In genomic region chr2:113311191-113311590, GRCh38 we compare ENCODE assay signal across 8 cellular contexts. TPM values are rescaled to one million over a fixed set of nuclear protein-coding genes. Genes with fewer than 3 reads are reported as not detected.
DNase-seq lines count a peak whose midpoint lies in the region; ATAC-seq, FAIRE-seq and TF ChIP-seq lines count a peak whose summit lies in the region.
"Not testable (repeated sequence)": the region's sequence is repeated elsewhere in the genome, so short reads cannot be mapped to it uniquely, and the experiment has no call there.
"Had no signal": no experiment of that assay in that cellular context is flagged by ENCODE, and none has a peak within 500 bp of the region (broad histone marks: within the 10 kb centered on the region; RNA-seq: fewer than 3 reads in every experiment).

No MANE protein-coding gene starts in this region.

- not testable (repeated sequence) for H3K27me3 Mint-ChIP-seq in activated CD8-positive, alpha-beta T cell treated with anti-CD3 and anti-CD28 coated beads for 36 hours
- peaks cover 36% of the 10 kb centered on the region for H3K27me3 Mint-ChIP-seq in stimulated activated memory B cell treated with anti-CD40 and anti-IgM and Interleukin-4, amounts not matched to agents 10 μg/mL and 1 μg/mL and 100 μg/mL, for 72 hours

- DNase-seq in Panc1 (ENCODE audit: low read depth, low spot score); activated CD8-positive, alpha-beta T cell treated with anti-CD3 and anti-CD28 coated beads for 36 hours; GM12878 (ENCODE audit: low read depth, low spot score); mucosa of descending colon: not testable (repeated sequence)

- not testable (repeated sequence) for H3K36me3 Mint-ChIP-seq in activated CD8-positive, alpha-beta T cell treated with anti-CD3 and anti-CD28 coated beads for 36 hours (ENCODE audit: low read depth); stimulated activated memory B cell treated with anti-CD40 and anti-IgM and Interleukin-4, amounts not matched to agents 10 μg/mL and 1 μg/mL and 100 μg/mL, for 72 hours

- in situ Hi-C loops in Panc1 (cut with HindIII; ENCODE audit: low pct_unique_long_range_greater_than_20kb, low sequenced_read_pairs); GM12878 (cut with MboI): not testable (repeated sequence)

- not testable (repeated sequence) for TF ChIP-seq EP300 in GM12878 (IDR thresholded peaks at IDR 0.05; ENCODE audit: borderline replicate concordance in 1 of 2, control insufficient read depth in 1 of 2, low read depth in 2 of 2, low read length in 2 of 2)

- H3K27ac Mint-ChIP-seq in activated CD8-positive, alpha-beta T cell treated with anti-CD3 and anti-CD28 coated beads for 36 hours; stimulated activated memory B cell treated with anti-CD40 and anti-IgM and Interleukin-4, amounts not matched to agents 10 μg/mL and 1 μg/mL and 100 μg/mL, for 72 hours: not testable (repeated sequence)

- not testable (repeated sequence) for BruUV-seq in Panc1 (replicated peaks; lab: Mats Ljungman, UMichigan); GM12878 (replicated peaks; lab: Mats Ljungman, UMichigan)

- TF ChIP-seq POLR2A in GM12878 (IDR thresholded peaks at IDR 0.05; ENCODE audit: low read depth, low read length) = not testable (repeated sequence)

- not testable (repeated sequence) for FAIRE-seq in GM12878 (lab: Jason Lieb, UNC)

- H3K79me2 ChIP-seq in GM12878 (ENCODE audit: control insufficient read depth, insufficient read depth, low read length) = not testable (repeated sequence)

- H3K9me3 ChIP-seq in Panc1 (ENCODE audit: control insufficient read depth, insufficient read depth, low read depth, low read length); GM12878 (replicated peaks; ENCODE audit: control insufficient read depth, insufficient read depth, low read length); mucosa of descending colon: not testable (repeated sequence)

- not testable (repeated sequence) for H3K36me3 ChIP-seq in Panc1 (ENCODE audit: control insufficient read depth, insufficient read depth, low read length); GM12878 (ENCODE audit: control insufficient read depth in 2 of 2, insufficient read depth in 2 of 2, low read length in 1 of 2); mucosa of descending colon (ENCODE audit: low read depth)

- peak; percentile 49 for ATAC-seq in HG03175 (IDR thresholded peaks at IDR 0.05; ENCODE audit: unreplicated experiment)
- ATAC-seq in Panc1 = 0 out of 2 replicates have a peak, but pooled peaks have one; percentile 53
- ATAC-seq in activated CD8-positive, alpha-beta T cell treated with anti-CD3 and anti-CD28 coated beads for 36 hours = peak; percentile 66
- peak; percentile 55 for ATAC-seq in GM12878
- ATAC-seq in mucosa of descending colon = peak; percentile 25
- ATAC-seq in stimulated activated memory B cell treated with anti-CD40 and anti-IgM and Interleukin-4, amounts not matched to agents 10 μg/mL and 1 μg/mL and 100 μg/mL, for 72 hours = peak; percentile 66

- H3K4me2 ChIP-seq in GM12878 (ENCODE audit: control insufficient read depth, insufficient read depth) = not testable (repeated sequence)

- H3K9me3 Mint-ChIP-seq in activated CD8-positive, alpha-beta T cell treated with anti-CD3 and anti-CD28 coated beads for 36 hours; stimulated activated memory B cell treated with anti-CD40 and anti-IgM and Interleukin-4, amounts not matched to agents 10 μg/mL and 1 μg/mL and 100 μg/mL, for 72 hours: not testable (repeated sequence)

- 0 out of 3 replicates have a peak, but pooled peaks have one; percentile 4 for TF ChIP-seq CTCF in GM12872 (IDR thresholded peaks at IDR 0.05; ENCODE audit: insufficient read depth, low read depth, low read length)
- TF ChIP-seq CTCF in Panc1 (IDR thresholded peaks at IDR 0.05); activated CD8-positive, alpha-beta T cell treated with anti-CD3 and anti-CD28 coated beads for 36 hours (IDR thresholded peaks at IDR 0.05); GM12878 (IDR thresholded peaks at IDR 0.05 in 2 of 3, conservative IDR thresholded peaks at IDR 0.05 in 1 of 3; ENCODE audit: control insufficient read depth in 2 of 3, extremely low read depth in 1 of 3, insufficient read depth in 1 of 3, low read depth in 3 of 3, low read length in 3 of 3); mucosa of descending colon (IDR thresholded peaks at IDR 0.05): not testable (repeated sequence)

- 6% methylated on average over 3 of the region's 3 CpGs for whole genome bisulfite sequencing in GM12878 (ENCODE audit: insufficient coverage, insufficient replicate concordance, low lambda C conversion rate, missing lambda C conversion rate)

- H3K27ac ChIP-seq in Panc1 (ENCODE audit: low read length); GM12878 (ENCODE audit: control insufficient read depth, insufficient read depth): not testable (repeated sequence)

- H4K20me1 ChIP-seq in GM12878 (ENCODE audit: control insufficient read depth, insufficient read depth) = not testable (repeated sequence)

- TF ChIP-seq RAD21 in GM12878 (IDR thresholded peaks at IDR 0.05; ENCODE audit: insufficient read depth, low read depth, low read length) = not testable (repeated sequence)

- not testable (repeated sequence) for H3K4me3 Mint-ChIP-seq in activated CD8-positive, alpha-beta T cell treated with anti-CD3 and anti-CD28 coated beads for 36 hours; stimulated activated memory B cell treated with anti-CD40 and anti-IgM and Interleukin-4, amounts not matched to agents 10 μg/mL and 1 μg/mL and 100 μg/mL, for 72 hours

- CTCF ChIA-PET in Panc1 (lab: Charles Lee); GM12878 (lab: Yijun Ruan, JAX): not testable (repeated sequence)
- CTCF ChIA-PET in activated CD8-positive, alpha-beta T cell treated with anti-CD3 and anti-CD28 coated beads for 36 hours (lab: Charles Lee) = interaction anchor here (1.8 kb wide), 1 partner anchor 79 kb away, joined by 4 read pairs; no protein-coding TSS in a partner anchor

- H3K4me1 ChIP-seq in Panc1 (ENCODE audit: control insufficient read depth, insufficient read depth, low read length); GM12878 (ENCODE audit: control insufficient read depth, insufficient read depth, low read length); mucosa of descending colon (ENCODE audit: low read depth): not testable (repeated sequence)

- SMC1A ChIA-PET in GM12878 (lab: Charles Lee; ENCODE audit: uncharacterized antibody, unreplicated experiment) = not testable (repeated sequence)

- intact Hi-C loops in Panc1 (cut with micrococcal nuclease; ENCODE audit: unreplicated experiment); activated CD8-positive, alpha-beta T cell treated with anti-CD3 and anti-CD28 coated beads for 36 hours (cut with micrococcal nuclease); GM12878 (cut with micrococcal nuclease; ENCODE audit: unreplicated experiment); mucosa of descending colon (cut with DNase I, micrococcal nuclease): not testable (repeated sequence)

- H2AFZ ChIP-seq in GM12878 (ENCODE audit: control insufficient read depth, low read depth, low read length) = not testable (repeated sequence)

- RAD21 ChIA-PET in GM12878 (lab: Charles Lee; ENCODE audit: unreplicated experiment) = not testable (repeated sequence)

- POLR2A ChIA-PET in Panc1 (lab: Charles Lee); activated CD8-positive, alpha-beta T cell treated with anti-CD3 and anti-CD28 coated beads for 36 hours (lab: Charles Lee); GM12878 (lab: Charles Lee): not testable (repeated sequence)

- not testable (repeated sequence) for H3K27me3 ChIP-seq in Panc1 (ENCODE audit: control insufficient read depth, insufficient read depth, low read length); GM12878 (replicated peaks in 1 of 2; ENCODE audit: control insufficient read depth in 2 of 2, insufficient read depth in 2 of 2, low read length in 1 of 2)

- not testable (repeated sequence) for H3K4me1 Mint-ChIP-seq in activated CD8-positive, alpha-beta T cell treated with anti-CD3 and anti-CD28 coated beads for 36 hours (ENCODE audit: low read depth); stimulated activated memory B cell treated with anti-CD40 and anti-IgM and Interleukin-4, amounts not matched to agents 10 μg/mL and 1 μg/mL and 100 μg/mL, for 72 hours

- H3K4me3 ChIP-seq in Panc1 (ENCODE audit: low read depth in 2 of 2, low read length in 2 of 2); GM12878; mucosa of descending colon: not testable (repeated sequence)

- H3K9ac ChIP-seq in GM12878 (ENCODE audit: control insufficient read depth, insufficient read depth, low read length) = not testable (repeated sequence)

RNA-seq across cellular contexts. Expression of gene PAX8, which starts 32.5 kb away (rescaled TPM):
- total RNA-seq in Panc1 (2021; ENCODE audit: unreplicated experiment) = 0.15 TPM
- not detected for polyA plus RNA-seq in Panc1 (2012; ENCODE audit: insufficient read length)
- total RNA-seq in activated CD8-positive, alpha-beta T cell treated with anti-CD3 and anti-CD28 coated beads for 36 hours = under 1 TPM; 0.43 to 0.63 TPM
- 4.0 and 4.6 TPM in 2 replicates for total RNA-seq in GM12878 (2013; cell fraction: nucleolus; rRNA removed)
- total RNA-seq in GM12878 (2014; rRNA removed) = 0.51 and 0.87 TPM in 2 replicates
- total RNA-seq in GM12878 (2014; rRNA removed; fragmentation: Illumina TruSeq; extraction: Trizol) = 0.45 and 0.64 TPM in 2 replicates
- total RNA-seq in GM12878 (2021) = 1.2 and 1.5 TPM in 2 replicates
- 2.2 TPM for polyA plus RNA-seq in GM12878 (2011; ENCODE audit: low read depth)
- polyA plus RNA-seq in GM12878 (2011; rRNA removed) = 0.75 and 0.96 TPM in 2 replicates
- polyA plus RNA-seq in GM12878 (2011; cell fraction: cytosol; rRNA removed) = 1.2 and 1.3 TPM in 2 replicates
- 1.4 and 2.1 TPM in 2 replicates for polyA plus RNA-seq in GM12878 (2011; cell fraction: nucleus; rRNA removed)
- 4.6 and 7.6 TPM in 2 replicates for polyA plus RNA-seq in GM12878 (2012)
- 0.97 and 1.0 TPM in 2 replicates for polyA plus RNA-seq in GM12878 (2014; fragmentation: Illumina TruSeq; extraction: Trizol)
- polyA plus RNA-seq in GM12878 (2014; fragmentation: Nextera tagmentation; extraction: Ambion mirVana) = under 1 TPM; 0.16 to 0.40 TPM
- polyA plus RNA-seq in GM12878 (2014; rRNA removed) = 1.5 and 2.2 TPM in 2 replicates
- polyA plus RNA-seq in GM12878 (2016; fragmentation: Nextera tagmentation; extraction: Ambion mirVana) = 1 to 10 TPM; 1.5 to 2.5 TPM
- polyA minus RNA-seq in GM12878 (2011; rRNA and poly(A)+ RNA removed) = 1.1 and 1.2 TPM in 2 replicates
- polyA minus RNA-seq in GM12878 (2011; cell fraction: cytosol; rRNA and poly(A)+ RNA removed) = 0.67 and 0.94 TPM in 2 replicates
- polyA minus RNA-seq in GM12878 (2011; cell fraction: nucleus; rRNA and poly(A)+ RNA removed) = 0.85 and 1.4 TPM in 2 replicates
- total RNA-seq in mucosa of descending colon = 1 to 10 TPM in 2 of 3 donors, under 1 TPM in 1; 0.82 to 6.2 (median 4.8) TPM
- total RNA-seq: G401 had no signal
